ENCODE assay signal across 8 cellular contexts in genomic region chr4:69881173-69881773, GRCh38. TPM values are rescaled to one million over a fixed set of nuclear protein-coding genes. Genes with fewer than 3 reads are reported as not detected.
DNase-seq lines count a peak whose midpoint lies in the region; ATAC-seq and TF ChIP-seq lines count a peak whose summit lies in the region.

No MANE protein-coding gene starts in this region.

- H3K18ac ChIP-seq in IMR-90 (ENCODE audit: low read depth, low read length), result no peak overlapping the region

- no peak overlapping the region for H3K56ac ChIP-seq in IMR-90 (ENCODE audit: extremely low read depth, insufficient read depth, low read length)

- H3K27ac ChIP-seq in IMR-90 (ENCODE audit: insufficient read depth, low read length) (no peak overlapping the region), SK-N-SH (ENCODE audit: low read depth in 2 of 2, low read length in 1 of 2) (no peak overlapping the region)

- in situ Hi-C loops in IMR-90 (cut with MboI; ENCODE audit: low sequenced_read_pairs), result loop anchor here (5.0 kb wide), 1 partner anchor 189 kb away; no protein-coding TSS in a partner anchor

- H3K9me3 Mint-ChIP-seq in activated CD8-positive, alpha-beta memory T cell treated with anti-CD3 and anti-CD28 coated beads, Interleukin-2, amount 10 ng/mL, durations not matched to agents 7 days and 5 days (ENCODE audit: low read depth), result no peaks in the 10 kb centered on the region
- H3K9me3 Mint-ChIP-seq in endothelial cell (ENCODE audit: unreplicated experiment), result no peaks in the 10 kb centered on the region
- H3K9me3 Mint-ChIP-seq in natural killer cell treated with Interleukin-12 subunit alpha and Interleukin-12 subunit beta and Interleukin-15 and Interleukin-18, amount 100 ng/mL, for 72 hours, result no peaks in the 10 kb centered on the region

- no TSS peak for BruUV-seq in IMR-90 (replicated peaks; lab: Mats Ljungman, UMichigan)

- ATAC-seq in activated CD8-positive, alpha-beta memory T cell treated with anti-CD3 and anti-CD28 coated beads, Interleukin-2, amount 10 ng/mL, durations not matched to agents 7 days and 5 days, result peak; percentile 57
- ATAC-seq in GM21367 (IDR thresholded peaks at IDR 0.05; ENCODE audit: unreplicated experiment) (peak; percentile 91), IMR-90 (ENCODE audit: low read depth) (peak; percentile 87)
- peak; percentile 62 to 83 for ATAC-seq in natural killer cell treated with Interleukin-12 subunit alpha and Interleukin-12 subunit beta and Interleukin-15 and Interleukin-18, amount 100 ng/mL, for 72 hours

- H2AFZ ChIP-seq in IMR-90 (replicated peaks; ENCODE audit: low read length, poor library complexity) (no peak overlapping the region), SK-N-SH (ENCODE audit: low read depth) (no peak overlapping the region)

- H3K27ac Mint-ChIP-seq in activated CD8-positive, alpha-beta memory T cell treated with anti-CD3 and anti-CD28 coated beads, Interleukin-2, amount 10 ng/mL, durations not matched to agents 7 days and 5 days, result no peak overlapping the region
- no peak overlapping the region for H3K27ac Mint-ChIP-seq in endothelial cell (ENCODE audit: unreplicated experiment)
- H3K27ac Mint-ChIP-seq in natural killer cell treated with Interleukin-12 subunit alpha and Interleukin-12 subunit beta and Interleukin-15 and Interleukin-18, amount 100 ng/mL, for 72 hours, result no peak overlapping the region

- H2AK5ac ChIP-seq in IMR-90 (ENCODE audit: low read depth, low read length), result no peak overlapping the region

- TF ChIP-seq POLR2A in IMR-90 (IDR thresholded peaks at IDR 0.05; ENCODE audit: low read depth, low read length), result no peak

- no peak overlapping the region for H4K5ac ChIP-seq in IMR-90 (ENCODE audit: low read depth, low read length)

- H4K8ac ChIP-seq in IMR-90 (ENCODE audit: low read depth in 2 of 2, low read length in 2 of 2), result no peak overlapping the region

- TF ChIP-seq CTCF in IMR-90 (conservative IDR thresholded peaks at IDR 0.05; ENCODE audit: low read depth, low read length) (peak; percentile 78), SK-N-SH (IDR thresholded peaks at IDR 0.05) (peak; percentile 89), endothelial cell (IDR thresholded peaks at IDR 0.05; ENCODE audit: unreplicated experiment) (peak; percentile 58)

- POLR2A ChIA-PET in IMR-90 (lab: Charles Lee; ENCODE audit: unreplicated experiment) (no interaction called here), SK-N-SH (lab: Yijun Ruan, JAX) (no interaction called here)

- H2BK120ac ChIP-seq in IMR-90 (ENCODE audit: low read depth, low read length), result no peak overlapping the region

- no peaks in the 10 kb centered on the region for H3F3A ChIP-seq in SK-N-SH (replicated peaks; ENCODE audit: insufficient read depth)

- dilution Hi-C loops in IMR-90 (cut with HindIII; ENCODE audit: low sequenced_read_pairs, unreplicated experiment), result no loop called here

- no peaks in the 10 kb centered on the region for H3K36me3 Mint-ChIP-seq in activated CD8-positive, alpha-beta memory T cell treated with anti-CD3 and anti-CD28 coated beads, Interleukin-2, amount 10 ng/mL, durations not matched to agents 7 days and 5 days
- peaks cover 6% of the 10 kb centered on the region for H3K36me3 Mint-ChIP-seq in endothelial cell (ENCODE audit: low read depth, unreplicated experiment)
- no peaks in the 10 kb centered on the region for H3K36me3 Mint-ChIP-seq in natural killer cell treated with Interleukin-12 subunit alpha and Interleukin-12 subunit beta and Interleukin-15 and Interleukin-18, amount 100 ng/mL, for 72 hours

- no peak overlapping the region for H2AK9ac ChIP-seq in IMR-90 (replicated peaks; ENCODE audit: low read depth, low read length, poor library complexity)

- no peaks in the 10 kb centered on the region for H3K79me2 ChIP-seq in SK-N-SH (ENCODE audit: insufficient read depth)

- H3K4me1 ChIP-seq in IMR-90 (ENCODE audit: control insufficient read depth, insufficient read depth, low read length), result no peaks in the 10 kb centered on the region
- no peaks in the 10 kb centered on the region for H3K4me1 ChIP-seq in SK-N-SH (ENCODE audit: control insufficient read depth in 1 of 2, insufficient read depth in 2 of 2, low read depth in 1 of 2, low read length in 1 of 2)

- no peaks in the 10 kb centered on the region for H3K9me2 ChIP-seq in SK-N-SH

- H3K23ac ChIP-seq in IMR-90 (ENCODE audit: low read depth, low read length), result no peak overlapping the region

- no peaks in the 10 kb centered on the region for H3K79me1 ChIP-seq in IMR-90 (ENCODE audit: low read depth in 1 of 2, low read length in 2 of 2)

- H3K4me3 ChIP-seq in IMR-90 (ENCODE audit: insufficient read depth, low read depth, low read length) (no peak overlapping the region), SK-N-SH (ENCODE audit: low read depth in 2 of 2, low read length in 1 of 2) (peak overlapping the region in 1 of 2 experiments; percentile 37; a peak in 1 of 4 replicates)

- TF ChIP-seq RAD21 in IMR-90 (IDR thresholded peaks at IDR 0.05; ENCODE audit: low read length) (peak; percentile 82), SK-N-SH (IDR thresholded peaks at IDR 0.05; ENCODE audit: low read length) (peak; percentile 89)

- no peak overlapping the region for H4K91ac ChIP-seq in IMR-90 (ENCODE audit: insufficient read depth, low read depth, low read length)

- H3K4me3 Mint-ChIP-seq in activated CD8-positive, alpha-beta memory T cell treated with anti-CD3 and anti-CD28 coated beads, Interleukin-2, amount 10 ng/mL, durations not matched to agents 7 days and 5 days, result no peak overlapping the region
- no peak overlapping the region for H3K4me3 Mint-ChIP-seq in endothelial cell (ENCODE audit: unreplicated experiment)
- H3K4me3 Mint-ChIP-seq in natural killer cell treated with Interleukin-12 subunit alpha and Interleukin-12 subunit beta and Interleukin-15 and Interleukin-18, amount 100 ng/mL, for 72 hours, result no peak overlapping the region

- H3K9ac ChIP-seq in IMR-90 (ENCODE audit: low read depth, low read length), result no peak overlapping the region
- no peak overlapping the region for H3K9ac ChIP-seq in SK-N-SH

- no peak overlapping the region for H2BK20ac ChIP-seq in IMR-90 (ENCODE audit: low read depth, low read length)

- TF ChIP-seq EP300 in SK-N-SH (IDR thresholded peaks at IDR 0.05; ENCODE audit: borderline replicate concordance in 1 of 2, low read depth in 1 of 2, low read length in 1 of 2), result no peak

- CTCF ChIA-PET in activated CD8-positive, alpha-beta memory T cell treated with anti-CD3 and anti-CD28 coated beads, Interleukin-2, amount 10 ng/mL, durations not matched to agents 7 days and 5 days (lab: Charles Lee), result interaction anchor here (1.0 to 1.7 kb wide), 2 partner anchors 13 to 191 kb away, joined by 3 to 5 read pairs; no protein-coding TSS in a partner anchor
- CTCF ChIA-PET in IMR-90 (lab: Yijun Ruan, JAX) (interaction anchor here (0.6 to 0.9 kb wide), 2 partner anchors 13 to 54 kb away, joined by 4 read pairs; no protein-coding TSS in a partner anchor), SK-N-SH (lab: Yijun Ruan, JAX) (interaction anchor here (0.6 to 1.9 kb wide), 15 partner anchors 10 to 1019 kb away, joined by 3 to 14 read pairs (median 5); partner anchors contain the start of gene SULT1E1)

- no peaks in the 10 kb centered on the region for H3K4me1 Mint-ChIP-seq in activated CD8-positive, alpha-beta memory T cell treated with anti-CD3 and anti-CD28 coated beads, Interleukin-2, amount 10 ng/mL, durations not matched to agents 7 days and 5 days
- no peaks in the 10 kb centered on the region for H3K4me1 Mint-ChIP-seq in endothelial cell (ENCODE audit: unreplicated experiment)
- no peaks in the 10 kb centered on the region for H3K4me1 Mint-ChIP-seq in natural killer cell treated with Interleukin-12 subunit alpha and Interleukin-12 subunit beta and Interleukin-15 and Interleukin-18, amount 100 ng/mL, for 72 hours (ENCODE audit: low read depth in 2 of 2)

- H3K27me3 Mint-ChIP-seq in activated CD8-positive, alpha-beta memory T cell treated with anti-CD3 and anti-CD28 coated beads, Interleukin-2, amount 10 ng/mL, durations not matched to agents 7 days and 5 days, result no peaks in the 10 kb centered on the region
- no peaks in the 10 kb centered on the region for H3K27me3 Mint-ChIP-seq in endothelial cell (ENCODE audit: unreplicated experiment)
- H3K27me3 Mint-ChIP-seq in natural killer cell treated with Interleukin-12 subunit alpha and Interleukin-12 subunit beta and Interleukin-15 and Interleukin-18, amount 100 ng/mL, for 72 hours, result peaks cover 0 to 4% of the 10 kb centered on the region in 2 donors

- H3K4ac ChIP-seq in IMR-90 (ENCODE audit: low read depth, low read length), result no peak overlapping the region

- no peak overlapping the region for H3K14ac ChIP-seq in IMR-90 (replicated peaks; ENCODE audit: low read depth, low read length)

- H3K27me3 ChIP-seq in IMR-90 (ENCODE audit: control insufficient read depth, insufficient read depth, low read length), result no peaks in the 10 kb centered on the region
- H3K27me3 ChIP-seq in SK-N-SH (ENCODE audit: insufficient read depth), result no peaks in the 10 kb centered on the region

- no peaks in the 10 kb centered on the region for H3K9me1 ChIP-seq in IMR-90 (ENCODE audit: insufficient read depth, low read length)

- no peak overlapping the region for H3K4me2 ChIP-seq in IMR-90 (ENCODE audit: low read depth, low read length)
- H3K4me2 ChIP-seq in SK-N-SH, result no peak overlapping the region

- no peak overlapping the region for H2BK15ac ChIP-seq in IMR-90 (ENCODE audit: low read depth, low read length)

- intact Hi-C loops in IMR-90 (cut with micrococcal nuclease), result loop anchor here (1.0 to 10.0 kb wide), 2 partner anchors 192 to 1386 kb away; no protein-coding TSS in a partner anchor
- intact Hi-C loops in posterior vena cava (cut with DNase I), result no loop called here

- no peak overlapping the region for H2BK5ac ChIP-seq in IMR-90 (ENCODE audit: low read depth, low read length, poor library complexity, severe bottlenecking)

- H3K36me3 ChIP-seq in IMR-90 (ENCODE audit: control insufficient read depth, insufficient read depth, low read length), result no peaks in the 10 kb centered on the region
- H3K36me3 ChIP-seq in SK-N-SH (replicated peaks in 1 of 2; ENCODE audit: control insufficient read depth in 1 of 2, insufficient read depth in 2 of 2, low read length in 1 of 2), result no peaks in the 10 kb centered on the region

- H4K20me1 ChIP-seq in IMR-90 (ENCODE audit: insufficient read depth, low read length) (no peaks in the 10 kb centered on the region), SK-N-SH (ENCODE audit: insufficient read depth) (no peaks in the 10 kb centered on the region)

- DNase-seq in activated CD8-positive, alpha-beta memory T cell treated with anti-CD3 and anti-CD28 coated beads, Interleukin-2, amount 10 ng/mL, durations not matched to agents 7 days and 5 days, result no peak
- DNase-seq in activated CD8-positive, alpha-beta memory T cell treated with anti-CD3 and anti-CD28 coated beads, Interleukin-2, amount 50 U/mL, for 48 hours, result no peak
- DNase-seq in IMR-90 (peak; percentile 44), SK-N-SH (peak; percentile 10), endothelial cell (ENCODE audit: low spot score) (no peak), posterior vena cava (ENCODE audit: low spot score) (no peak)
- no peak for DNase-seq in natural killer cell treated with Interleukin-12 subunit alpha and Interleukin-12 subunit beta and Interleukin-15 and Interleukin-18, amount 100 ng/mL, for 72 hours (ENCODE audit: low spot score)

- no peaks in the 10 kb centered on the region for H3K9me3 ChIP-seq in IMR-90 (ENCODE audit: control insufficient read depth, insufficient read depth, low read length)
- no peaks in the 10 kb centered on the region for H3K9me3 ChIP-seq in SK-N-SH

RNA-seq across cellular contexts. Expression of gene SULT1E1, which starts 21.3 kb away (rescaled TPM):
- total RNA-seq in activated CD8-positive, alpha-beta memory T cell treated with anti-CD3 and anti-CD28 coated beads, Interleukin-2, amount 10 ng/mL, durations not matched to agents 7 days and 5 days, result not detected
- not detected in 2 replicates for total RNA-seq in IMR-90 (2012; rRNA removed)
- polyA plus RNA-seq in IMR-90 (2012; rRNA removed), result not detected in 2 replicates
- not detected in 2 replicates for polyA plus RNA-seq in IMR-90 (2012; cell fraction: cytosol; rRNA removed)
- not detected in 2 replicates for polyA plus RNA-seq in IMR-90 (2012; cell fraction: nucleus; rRNA removed; ENCODE audit: low replicate concordance)
- polyA plus RNA-seq in SK-N-SH (2012; rRNA removed), result 13.7 and 21.5 TPM in 2 replicates
- polyA plus RNA-seq in SK-N-SH (2012; cell fraction: cytosol; rRNA removed), result 16.3 and 21.8 TPM in 2 replicates
- polyA plus RNA-seq in SK-N-SH (2012; cell fraction: nucleus; rRNA removed), result 16.4 and 44.9 TPM in 2 replicates
- not detected for total RNA-seq in endothelial cell (ENCODE audit: unreplicated experiment)
- not detected for total RNA-seq in natural killer cell treated with Interleukin-12 subunit alpha and Interleukin-12 subunit beta and Interleukin-15 and Interleukin-18, amount 100 ng/mL, for 72 hours
- total RNA-seq in posterior vena cava, result not detected

RNA-seq across cellular contexts. Expression of gene CSN1S1, which starts 49.6 kb away (rescaled TPM):
- not detected for total RNA-seq in activated CD8-positive, alpha-beta memory T cell treated with anti-CD3 and anti-CD28 coated beads, Interleukin-2, amount 10 ng/mL, durations not matched to agents 7 days and 5 days
- total RNA-seq in IMR-90 (2012; rRNA removed) (not detected in 2 replicates), endothelial cell (ENCODE audit: unreplicated experiment) (not detected), posterior vena cava (not detected)
- polyA plus RNA-seq in IMR-90 (2012; rRNA removed) (not detected in 2 replicates), SK-N-SH (2012; rRNA removed) (not detected in 2 replicates)
- not detected in 2 replicates for polyA plus RNA-seq in IMR-90 (2012; cell fraction: cytosol; rRNA removed)
- not detected in 2 replicates for polyA plus RNA-seq in IMR-90 (2012; cell fraction: nucleus; rRNA removed; ENCODE audit: low replicate concordance)
- polyA plus RNA-seq in SK-N-SH (2012; cell fraction: cytosol; rRNA removed), result not detected in 2 replicates
- polyA plus RNA-seq in SK-N-SH (2012; cell fraction: nucleus; rRNA removed), result 0.05 TPM in 1 of 2 replicates, not detected in the other
- total RNA-seq in natural killer cell treated with Interleukin-12 subunit alpha and Interleukin-12 subunit beta and Interleukin-15 and Interleukin-18, amount 100 ng/mL, for 72 hours, result not detected

Comparison
In these comparisons a context has a peak if more than half of its experiments do, and no peak if none do; other contexts are left out.
1. DNase-seq: peak in IMR-90 (single experiment) and SK-N-SH (single experiment); none in activated CD8-positive, alpha-beta memory T cell treated with anti-CD3 and anti-CD28 coated beads, Interleukin-2, amount 10 ng/mL, durations not matched to agents 7 days and 5 days (single experiment), activated CD8-positive, alpha-beta memory T cell treated with anti-CD3 and anti-CD28 coated beads, Interleukin-2, amount 50 U/mL, for 48 hours (single experiment), endothelial cell (single experiment), natural killer cell treated with Interleukin-12 subunit alpha and Interleukin-12 subunit beta and Interleukin-15 and Interleukin-18, amount 100 ng/mL, for 72 hours (single experiment) and posterior vena cava (single experiment).
2. Peak in every context shown above with its lines, with median percentiles within 50 percentile points of each other: ATAC-seq and CTCF ChIP-seq.